Comparison of ENCODE assay signal across 20 cellular contexts in the genomic region with DNA sequence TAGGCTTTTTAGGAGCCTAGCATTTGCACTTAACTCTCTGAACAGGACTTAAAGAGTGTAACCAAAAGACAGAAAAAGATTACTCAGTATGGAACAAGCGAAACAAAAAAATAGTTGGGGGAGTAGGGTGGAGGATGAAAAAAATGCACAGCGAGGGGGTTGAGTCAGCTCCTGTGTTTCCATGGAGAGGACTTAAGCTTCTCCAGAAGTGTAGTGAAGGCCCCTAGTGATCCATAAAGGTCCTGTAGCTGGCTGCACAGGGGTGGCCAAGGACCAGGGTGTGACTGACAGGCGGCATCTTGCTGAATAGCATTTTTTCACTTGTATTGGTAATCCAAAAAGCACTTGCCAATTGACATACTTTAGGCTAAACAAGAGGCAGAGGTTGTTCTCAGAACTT.
DNase-seq lines count a peak whose midpoint lies in the region; TF ChIP-seq lines count a peak whose summit lies in the region.
"Had no signal": no experiment of that assay in that cellular context is flagged by ENCODE, and none has a peak within 500 bp of the region (broad histone marks: within the 10 kb centered on the region; RNA-seq: fewer than 3 reads in every experiment).

No MANE protein-coding gene starts in this region.

- H2BK15ac ChIP-seq in H9 (ENCODE audit: low read depth, low read length), result no peak overlapping the region

- no peaks in the 10 kb centered on the region for H4K20me1 ChIP-seq in H9 (ENCODE audit: control insufficient read depth, insufficient read depth, insufficient read length)

- no peak overlapping the region for H3K18ac ChIP-seq in H9 (ENCODE audit: insufficient read length, low read depth, low read length)

- no peak overlapping the region for H4K8ac ChIP-seq in H9 (replicated peaks; ENCODE audit: insufficient read length, low read depth, low read length)

- H3K4ac ChIP-seq in H9 (ENCODE audit: low read depth, low read length), result no peak overlapping the region

- no peak overlapping the region for H2AFZ ChIP-seq in H9 (ENCODE audit: low read length)

- no peak overlapping the region for H2BK20ac ChIP-seq in H9 (ENCODE audit: low read depth, low read length, poor library complexity, severe bottlenecking)

- no peak overlapping the region for H3K4me2 ChIP-seq in H9 (ENCODE audit: insufficient read depth, insufficient read length, low read length)

- H3K27ac Mint-ChIP-seq in type B pancreatic cell (no peak overlapping the region), H9 (no peak overlapping the region)
- H3K27ac Mint-ChIP-seq: activated CD4-positive, alpha-beta T cell treated with anti-CD3 and anti-CD28 coated beads, Interleukin-2, amount 10 ng/mL, durations not matched to agents 7 days and 5 days; natural killer cell treated with Interleukin-12 subunit alpha and Interleukin-12 subunit beta and Interleukin-15 and Interleukin-18, amount 100 ng/mL, for 72 hours; T-helper 17 cell had no signal

- H2BK120ac ChIP-seq in H9 (ENCODE audit: low read depth, low read length, poor library complexity, severe bottlenecking), result no peak overlapping the region

- no peaks in the 10 kb centered on the region for H3K79me1 ChIP-seq in H9 (ENCODE audit: insufficient read depth, low read depth, low read length, poor library complexity, severe bottlenecking)

- H3K27me3 Mint-ChIP-seq in type B pancreatic cell (no peaks in the 10 kb centered on the region), H9 (ENCODE audit: low read depth) (no peaks in the 10 kb centered on the region)
- H3K27me3 Mint-ChIP-seq: activated CD4-positive, alpha-beta T cell treated with anti-CD3 and anti-CD28 coated beads, Interleukin-2, amount 10 ng/mL, durations not matched to agents 7 days and 5 days; natural killer cell treated with Interleukin-12 subunit alpha and Interleukin-12 subunit beta and Interleukin-15 and Interleukin-18, amount 100 ng/mL, for 72 hours; T-helper 17 cell had no signal

- H3K9me3 ChIP-seq in H9 (ENCODE audit: control insufficient read depth, low read depth, low read length), result no peaks in the 10 kb centered on the region
- H3K9me3 ChIP-seq: Caco-2, left lung, suprapubic skin had no signal

- H2BK5ac ChIP-seq in H9 (ENCODE audit: insufficient read length, low read length), result no peak overlapping the region

- H3K4me3 Mint-ChIP-seq in type B pancreatic cell (peak overlapping the region; percentile 4), H9 (no peak overlapping the region)
- H3K4me3 Mint-ChIP-seq: activated CD4-positive, alpha-beta T cell treated with anti-CD3 and anti-CD28 coated beads, Interleukin-2, amount 10 ng/mL, durations not matched to agents 7 days and 5 days; natural killer cell treated with Interleukin-12 subunit alpha and Interleukin-12 subunit beta and Interleukin-15 and Interleukin-18, amount 100 ng/mL, for 72 hours; T-helper 17 cell had no signal

- H2BK12ac ChIP-seq in H9 (ENCODE audit: insufficient read length, low read depth, low read length), result no peak overlapping the region

- no peak overlapping the region for H4K91ac ChIP-seq in H9 (ENCODE audit: insufficient read length, low read depth, low read length)

- H3K14ac ChIP-seq in H9 (ENCODE audit: insufficient read depth, low read length), result no peak overlapping the region

- H3K56ac ChIP-seq in H9 (ENCODE audit: insufficient read length, low read depth, low read length), result no peak overlapping the region

- no CpG with 5 or more reads among the region's 3 CpGs for WGBS in H9 (ENCODE audit: extremely low coverage, insufficient read length, low lambda C conversion rate)

- H3K9me3 Mint-ChIP-seq in type B pancreatic cell, result no peaks in the 10 kb centered on the region
- no peaks in the 10 kb centered on the region for H3K9me3 Mint-ChIP-seq in H9
- H3K9me3 Mint-ChIP-seq: activated CD4-positive, alpha-beta T cell treated with anti-CD3 and anti-CD28 coated beads, Interleukin-2, amount 10 ng/mL, durations not matched to agents 7 days and 5 days; natural killer cell treated with Interleukin-12 subunit alpha and Interleukin-12 subunit beta and Interleukin-15 and Interleukin-18, amount 100 ng/mL, for 72 hours had no signal

- H2AK5ac ChIP-seq in H9 (ENCODE audit: insufficient read length, low read length), result no peak overlapping the region

- H3K4me1 Mint-ChIP-seq in type B pancreatic cell (ENCODE audit: unreplicated experiment) (peaks cover 23% of the 10 kb centered on the region), H9 (peaks cover 3 to 12% of the 10 kb centered on the region in 2 experiments)
- H3K4me1 Mint-ChIP-seq: activated CD4-positive, alpha-beta T cell treated with anti-CD3 and anti-CD28 coated beads, Interleukin-2, amount 10 ng/mL, durations not matched to agents 7 days and 5 days; T-helper 17 cell had no signal

- H3K27me3 ChIP-seq in H9 (ENCODE audit: insufficient read depth, low read length), result no peaks in the 10 kb centered on the region
- H3K27me3 ChIP-seq: left lung, suprapubic skin had no signal

- H3K36me3 Mint-ChIP-seq in type B pancreatic cell (no peaks in the 10 kb centered on the region), H9 (ENCODE audit: insufficient read depth in 1 of 3, low read depth in 3 of 3) (no peaks in the 10 kb centered on the region)
- H3K36me3 Mint-ChIP-seq: natural killer cell treated with Interleukin-12 subunit alpha and Interleukin-12 subunit beta and Interleukin-15 and Interleukin-18, amount 100 ng/mL, for 72 hours had no signal

- H3K23ac ChIP-seq in H9 (ENCODE audit: insufficient read length, low read depth, low read length), result no peak overlapping the region

- TF ChIP-seq CTCF in type B pancreatic cell (conservative IDR thresholded peaks at IDR 0.05), result no peak
- TF ChIP-seq CTCF in H9 (conservative IDR thresholded peaks at IDR 0.05), result no peak

- H4K5ac ChIP-seq in H9 (ENCODE audit: insufficient read length, low read depth, low read length), result no peak overlapping the region

- H3K4me1 ChIP-seq in H9 (ENCODE audit: insufficient read depth, low read length), result no peaks in the 10 kb centered on the region
- H3K4me1 ChIP-seq: left lung, suprapubic skin had no signal

- no peak overlapping the region for H3K9ac ChIP-seq in H9 (ENCODE audit: extremely low read depth, insufficient read length, low read length)

- peak; percentile 15 for DNase-seq in DMS 273 (lab: John Stamatoyannopoulos, UW; ENCODE audit: unreplicated experiment)
- DNase-seq in DMS 273 treated with DMSO at 0.1 percent for 48 hours (lab: John Stamatoyannopoulos, UW), result no peak
- DNase-seq in astrocyte of the hippocampus (ENCODE audit: low read depth, low spot score), result peak; percentile 67
- DNase-seq in hepatic stellate cell (ENCODE audit: low spot score), result peak; percentile 36
- no peak for DNase-seq in type B pancreatic cell (ENCODE audit: extremely low spot score, unreplicated experiment)
- DNase-seq in activated T-cell treated with anti-CD3 and anti-CD28 coated beads, Interleukin-2, amount 50 U/mL, for 1 hour, result no peak
- no peak for DNase-seq in H9
- DNase-seq in stimulated activated CD4-positive, alpha-beta T cell treated with anti-CD3 and anti-CD28 coated beads, Interleukin-4, amount 100 ng/mL, for 4 hours, result no peak
- DNase-seq: activated CD4-positive, alpha-beta T cell treated with anti-CD3 and anti-CD28 coated beads, Interleukin-2, amount 10 ng/mL, durations not matched to agents 7 days and 5 days; activated T-cell treated with anti-CD3 and anti-CD28 coated beads, Interleukin-2, amount 50 U/mL, for 48 hours; amygdala; Caco-2; left lung; NCI-H1105; NCI-H446 treated with DMSO at 0.1 percent for 48 hours; T-helper 17 cell had no signal

- H3K27ac ChIP-seq in H9 (ENCODE audit: insufficient read length, low read depth, low read length), result no peak overlapping the region
- H3K27ac ChIP-seq: 22Rv1, left lung, skin epidermis, suprapubic skin had no signal

- no peaks in the 10 kb centered on the region for H3K79me2 ChIP-seq in H9 (ENCODE audit: insufficient read depth, low read length)

- no peak overlapping the region for H3T11ph ChIP-seq in H9 (ENCODE audit: low read length)

- no peaks in the 10 kb centered on the region for H3K23me2 ChIP-seq in H9 (ENCODE audit: insufficient read length, low read depth, low read length, poor library complexity, severe bottlenecking)

Comparison
In these comparisons a context has a peak if more than half of its experiments do, and no peak if none do; other contexts are left out.
1. DNase-seq: peak in DMS 273 (single experiment), astrocyte of the hippocampus (single experiment) and hepatic stellate cell (single experiment); none in DMS 273 treated with DMSO at 0.1 percent for 48 hours (single experiment), type B pancreatic cell (single experiment), activated T-cell treated with anti-CD3 and anti-CD28 coated beads, Interleukin-2, amount 50 U/mL, for 1 hour (single experiment), H9 (single experiment) and stimulated activated CD4-positive, alpha-beta T cell treated with anti-CD3 and anti-CD28 coated beads, Interleukin-4, amount 100 ng/mL, for 4 hours (0 of 2).